Comparison of ENCODE assay signal across 17 cellular contexts in the genomic region with DNA sequence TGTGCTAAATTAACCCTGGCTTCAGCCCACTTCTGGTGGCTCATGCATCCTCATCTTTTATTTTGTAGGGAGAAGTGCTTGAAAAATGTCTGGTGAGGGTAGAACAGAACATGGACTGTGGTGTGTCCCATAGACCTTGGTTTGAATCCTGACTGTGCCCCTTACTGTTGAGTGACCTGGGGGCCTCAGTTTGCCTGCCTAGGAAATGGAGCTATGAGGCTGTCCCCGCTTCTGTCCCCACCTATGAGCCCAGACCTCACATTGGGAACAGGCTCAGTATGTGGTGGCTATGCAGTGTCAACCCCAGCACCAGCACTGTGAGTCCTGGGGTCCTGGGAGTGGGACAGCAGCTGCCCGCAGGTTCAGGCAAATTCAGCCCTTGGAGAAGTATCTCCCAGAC.
"Had no signal": no experiment of that assay in that cellular context is flagged by ENCODE, and none has a peak within 500 bp of the region (broad histone marks: within the 10 kb centered on the region; RNA-seq: fewer than 3 reads in every experiment).

No MANE protein-coding gene starts in this region.

- H3K4me1 Mint-ChIP-seq: activated naive CD4-positive, alpha-beta T cell treated with anti-CD3 and anti-CD28 coated beads, Interleukin-2, amount 50 U/mL, for 24 hours; immature natural killer cell; memory B cell; stimulated activated memory B cell treated with anti-CD40 and anti-IgM and Interleukin-4, amounts not matched to agents 10 μg/mL and 1 μg/mL and 100 μg/mL, for 72 hours had no signal

- H3K4me3 Mint-ChIP-seq: activated naive CD4-positive, alpha-beta T cell treated with anti-CD3 and anti-CD28 coated beads, Interleukin-2, amount 50 U/mL, for 24 hours; dendritic cell treated with granulocyte-macrophage colony-stimulating factor and Interleukin-4, amounts not matched to agents 40 ng/mL and 50 ng/mL, for 4 days; immature natural killer cell; memory B cell; naive B cell; stimulated activated memory B cell treated with anti-CD40 and anti-IgM and Interleukin-4, amounts not matched to agents 10 μg/mL and 1 μg/mL and 100 μg/mL, for 72 hours had no signal

- ATAC-seq: right lobe of liver; stimulated activated memory B cell treated with anti-CD40 and anti-IgM and Interleukin-4, amounts not matched to agents 10 μg/mL and 1 μg/mL and 100 μg/mL, for 72 hours had no signal

- H3K36me3 Mint-ChIP-seq: activated naive CD4-positive, alpha-beta T cell treated with anti-CD3 and anti-CD28 coated beads, Interleukin-2, amount 50 U/mL, for 24 hours; immature natural killer cell; memory B cell; naive B cell; stimulated activated memory B cell treated with anti-CD40 and anti-IgM and Interleukin-4, amounts not matched to agents 10 μg/mL and 1 μg/mL and 100 μg/mL, for 72 hours had no signal

- H3K27ac Mint-ChIP-seq: activated naive CD4-positive, alpha-beta T cell treated with anti-CD3 and anti-CD28 coated beads, Interleukin-2, amount 50 U/mL, for 24 hours; activated T-helper 2 cell treated with anti-CD3 and anti-CD28 coated beads, Interferon-gamma antibody, Interleukin-2, Interleukin-4, amounts not matched to agents 10 μg/mL and 5 μg/mL and 100 μg/mL, durations not matched to agents 14 hours and 24 hours and 36 hours; dendritic cell treated with granulocyte-macrophage colony-stimulating factor and Interleukin-4, amounts not matched to agents 40 ng/mL and 50 ng/mL, for 4 days; immature natural killer cell; memory B cell; naive B cell; stimulated activated memory B cell treated with anti-CD40 and anti-IgM and Interleukin-4, amounts not matched to agents 10 μg/mL and 1 μg/mL and 100 μg/mL, for 72 hours had no signal

- H3K9me3 Mint-ChIP-seq: activated naive CD4-positive, alpha-beta T cell treated with anti-CD3 and anti-CD28 coated beads, Interleukin-2, amount 50 U/mL, for 24 hours; activated T-helper 2 cell treated with anti-CD3 and anti-CD28 coated beads, Interferon-gamma antibody, Interleukin-2, Interleukin-4, amounts not matched to agents 10 μg/mL and 5 μg/mL and 100 μg/mL, durations not matched to agents 14 hours and 24 hours and 36 hours; dendritic cell treated with granulocyte-macrophage colony-stimulating factor and Interleukin-4, amounts not matched to agents 40 ng/mL and 50 ng/mL, for 4 days; naive B cell; stimulated activated memory B cell treated with anti-CD40 and anti-IgM and Interleukin-4, amounts not matched to agents 10 μg/mL and 1 μg/mL and 100 μg/mL, for 72 hours had no signal

- H3K27me3 Mint-ChIP-seq: activated naive CD4-positive, alpha-beta T cell treated with anti-CD3 and anti-CD28 coated beads, Interleukin-2, amount 50 U/mL, for 24 hours had no signal

- DNase-seq: activated CD4-positive, alpha-beta T cell treated with anti-CD3 and anti-CD28 coated beads for 48 hours; cerebellar nuclear complex; effector CD8-positive, alpha-beta T cell; esophagus squamous epithelium; immature natural killer cell; kidney glomerular epithelial cell; naive B cell; stimulated activated CD4-positive, alpha-beta T cell treated with anti-CD3 and anti-CD28 coated beads, Interleukin-4, amount 100 ng/mL, for 4 hours; SW 1271; T-helper 2 cell; WERI-Rb-1 had no signal
